10 cellular contexts compared by ENCODE assay signal in the genomic region with DNA sequence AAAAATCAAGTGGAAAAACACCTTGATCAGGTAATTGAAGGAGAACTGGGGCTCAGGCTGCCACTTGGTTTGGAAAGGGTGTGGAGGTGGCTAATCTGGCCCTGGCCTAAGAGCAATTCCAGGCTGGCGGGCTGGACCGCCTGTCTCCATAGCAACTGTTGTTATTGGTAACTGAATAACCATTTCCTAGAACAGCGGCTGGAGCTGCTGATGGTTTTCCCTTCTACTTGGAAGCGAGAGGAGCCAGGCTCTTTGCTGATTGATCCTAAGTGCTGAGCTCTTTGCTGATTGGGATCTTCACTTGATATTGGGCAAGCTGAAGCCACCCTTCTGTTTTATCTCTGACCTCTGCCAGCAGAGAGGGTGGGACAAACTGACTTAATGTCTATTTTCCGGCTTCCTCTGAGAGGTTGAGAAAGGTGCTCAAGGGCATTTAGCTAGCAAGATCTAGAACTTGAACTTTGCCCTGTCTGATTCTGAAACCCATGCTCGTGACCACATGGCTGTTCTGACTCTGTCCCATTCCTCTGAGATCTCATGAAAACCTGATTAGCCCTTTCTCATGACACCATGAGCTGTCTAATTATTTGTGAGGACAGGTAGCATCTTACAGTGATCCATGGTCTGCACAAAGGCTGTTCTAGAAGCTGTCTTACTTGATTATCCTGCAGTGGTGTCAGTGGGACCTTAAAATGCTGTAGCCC.
DNase-seq lines count a peak whose midpoint lies in the region; TF ChIP-seq lines count a peak whose summit lies in the region.
"Had no signal": no experiment of that assay in that cellular context is flagged by ENCODE, and none has a peak within 500 bp of the region (broad histone marks: within the 10 kb centered on the region; RNA-seq: fewer than 3 reads in every experiment).

No MANE protein-coding gene starts in this region.

- H3K36me3 Mint-ChIP-seq in endodermal cell (ENCODE audit: low read depth): no peaks in the 10 kb centered on the region

- H3K9me3 Mint-ChIP-seq in endodermal cell: peaks cover 5% of the 10 kb centered on the region

- 43 to 66% methylated on average over 6 of the region's 6 CpGs for WGBS in endodermal cell (ENCODE audit: insufficient coverage in 1 of 2, insufficient read length in 1 of 2), 2 experiments

- no peak overlapping the region for H3K27ac Mint-ChIP-seq in endodermal cell

- H3K4me1 ChIP-seq in endodermal cell (ENCODE audit: control insufficient read depth, insufficient read depth, low read length): no peaks in the 10 kb centered on the region

- H3K4me3 ChIP-seq in endodermal cell (ENCODE audit: low read length): no peak overlapping the region

- H3K36me3 ChIP-seq in endodermal cell (ENCODE audit: control insufficient read depth, insufficient read depth, low read length): no peaks in the 10 kb centered on the region

- no peaks in the 10 kb centered on the region for H3K4me1 Mint-ChIP-seq in endodermal cell

- no peaks in the 10 kb centered on the region for H3K9me3 ChIP-seq in endodermal cell (ENCODE audit: control insufficient read depth, low read length)

- no peak overlapping the region for H3K9ac ChIP-seq in endodermal cell (ENCODE audit: extremely low read depth, low read length, poor library complexity, severe bottlenecking)

- peak; percentile 69 for DNase-seq in DMS53 (lab: John Stamatoyannopoulos, UW)
- no peak for DNase-seq in DMS53 treated with DMSO at 0.1 percent for 48 hours (lab: John Stamatoyannopoulos, UW; ENCODE audit: unreplicated experiment)
- DNase-seq in NCI-H1417 treated with DMSO at 0.1 percent for 48 hours (lab: John Stamatoyannopoulos, UW): peak; percentile 60
- peak; percentile 59 for DNase-seq in endodermal cell
- DNase-seq in retina: peak; percentile 86
- no peak for DNase-seq in NCI-H2171 treated with DMSO at 0.1 percent for 48 hours (lab: John Stamatoyannopoulos, UW)
- no peak for DNase-seq in activated effector memory CD4-positive, alpha-beta T cell treated with anti-CD3 and anti-CD28 coated beads, Interleukin-2, amount 50 U/mL, for 16 hours
- no peak for DNase-seq in foreskin melanocyte
- DNase-seq: left colon had no signal

- no peaks in the 10 kb centered on the region for H3K27me3 ChIP-seq in endodermal cell (ENCODE audit: control insufficient read depth, insufficient read depth, low read length, poor library complexity, severe bottlenecking)

- no peak overlapping the region for H3K4me3 Mint-ChIP-seq in endodermal cell

- H3K27me3 Mint-ChIP-seq in endodermal cell (ENCODE audit: insufficient read depth): peaks cover 12% of the 10 kb centered on the region

- TF ChIP-seq CTCF in endodermal cell (conservative IDR thresholded peaks at IDR 0.05): no peak

- H3K27ac ChIP-seq in endodermal cell (ENCODE audit: low read depth, low read length): no peak overlapping the region
- H3K27ac ChIP-seq: 22Rv1 had no signal

Comparison
In these comparisons a context has a peak if more than half of its experiments do, and no peak if none do; other contexts are left out.
1. DNase-seq: peak in DMS53 (single experiment), NCI-H1417 treated with DMSO at 0.1 percent for 48 hours (single experiment), endodermal cell (single experiment) and retina (single experiment); none in DMS53 treated with DMSO at 0.1 percent for 48 hours (single experiment), NCI-H2171 treated with DMSO at 0.1 percent for 48 hours (single experiment), activated effector memory CD4-positive, alpha-beta T cell treated with anti-CD3 and anti-CD28 coated beads, Interleukin-2, amount 50 U/mL, for 16 hours (single experiment) and foreskin melanocyte (single experiment).